In the genomic region with DNA sequence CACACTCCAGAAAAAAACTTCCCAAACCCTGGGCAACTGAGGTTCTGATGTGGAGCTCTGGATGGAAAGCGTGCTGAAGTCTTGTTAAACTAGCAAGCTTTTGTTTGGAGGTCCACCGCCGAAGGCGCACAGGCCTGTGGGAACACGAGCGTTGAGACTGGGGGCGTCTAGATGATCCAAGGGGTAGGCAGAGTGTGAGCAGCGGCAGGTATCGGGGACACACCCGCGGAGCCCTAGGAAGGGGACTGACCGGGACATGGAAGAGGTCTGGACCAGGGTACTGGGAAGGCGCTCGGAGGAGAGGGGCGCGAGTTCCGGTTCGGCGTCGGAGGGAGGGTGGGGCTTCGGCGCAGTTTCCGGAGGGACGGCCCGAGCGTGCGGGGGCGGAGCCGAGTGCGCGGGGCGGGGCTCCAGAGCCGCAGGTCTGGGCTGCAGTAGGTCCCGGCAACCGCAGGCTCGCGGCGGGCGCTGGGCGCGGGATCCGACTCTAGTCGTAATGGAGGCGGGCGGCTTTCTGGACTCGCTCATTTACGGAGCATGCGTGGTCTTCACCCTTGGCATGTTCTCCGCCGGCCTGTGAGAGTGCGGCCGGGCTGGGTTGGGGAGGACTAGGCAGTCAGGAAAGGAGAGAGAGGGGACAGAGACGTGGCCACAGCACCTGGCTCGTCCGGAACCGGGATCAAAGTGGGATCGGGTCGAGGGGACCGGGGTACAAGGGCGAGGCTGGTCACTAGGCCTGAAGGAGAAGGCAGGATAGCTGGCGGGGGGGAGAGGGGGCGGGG, we compare ENCODE assay signal across 8 cellular contexts. TPM values are rescaled to one million over a fixed set of nuclear protein-coding genes. Genes with fewer than 3 reads are reported as not detected.
DNase-seq lines count a peak whose midpoint lies in the region; ATAC-seq and TF ChIP-seq lines count a peak whose summit lies in the region.

A gene with protein sequence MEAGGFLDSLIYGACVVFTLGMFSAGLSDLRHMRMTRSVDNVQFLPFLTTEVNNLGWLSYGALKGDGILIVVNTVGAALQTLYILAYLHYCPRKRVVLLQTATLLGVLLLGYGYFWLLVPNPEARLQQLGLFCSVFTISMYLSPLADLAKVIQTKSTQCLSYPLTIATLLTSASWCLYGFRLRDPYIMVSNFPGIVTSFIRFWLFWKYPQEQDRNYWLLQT (plus strand): TSS at position 437 of the 782 bp plus-strand sequence. CDS start 60 bp downstream, at position 497.

- peak; percentile 66 for ATAC-seq in GM21723 (IDR thresholded peaks at IDR 0.05; ENCODE audit: unreplicated experiment)

- peak within 1 kb of the TSS; percentile 98 for H3K9ac ChIP-seq in muscle layer of colon (ENCODE audit: low read length)

- H3K4me3 ChIP-seq in muscle layer of colon (ENCODE audit: low read depth in 1 of 2, low read length in 2 of 2): peak within 1 kb of the TSS; percentile 34 to 86

- H3K27me3 ChIP-seq in muscle layer of colon (ENCODE audit: control insufficient read depth in 1 of 2, insufficient read depth in 2 of 2, low read length in 2 of 2): no peaks in the 10 kb centered on the region

- H3K9me3 ChIP-seq in muscle layer of colon (ENCODE audit: low read length): no peaks in the 10 kb centered on the region

- peak; percentile 95 for DNase-seq in DMS153 treated with DMSO at 0.1 percent for 48 hours (lab: John Stamatoyannopoulos, UW; ENCODE audit: unreplicated experiment)
- peak; percentile 79 for DNase-seq in KG1 (lab: John Stamatoyannopoulos, UW)
- DNase-seq in activated T-cell treated with anti-CD3 and anti-CD28 coated beads, Interleukin-2, amount 50 U/mL, for 1 hour: peak; percentile 92
- peak; percentile 94 to 97 for DNase-seq in erythroblast (lab: John Stamatoyannopoulos, UW)
- peak; percentile 83 to 85 for DNase-seq in stimulated activated CD8-positive, alpha-beta memory T cell treated with anti-CD3 and anti-CD28 coated beads, Interleukin-7, amount 100 ng/mL, for 1 hour (ENCODE audit: low read depth in 2 of 2)

- H3K4me1 ChIP-seq in muscle layer of colon (ENCODE audit: insufficient read depth, low read length): peaks cover 30% of the 10 kb centered on the region

- peaks cover 27% of the 10 kb centered on the region for H3K36me3 ChIP-seq in muscle layer of colon (ENCODE audit: insufficient read depth, low read length)

- TF ChIP-seq POLR2A in erythroblast (IDR thresholded peaks at IDR 0.05; ENCODE audit: low read length): peak; percentile 97

- peak within 1 kb of the TSS; percentile 64 for H3K27ac ChIP-seq in muscle layer of colon (ENCODE audit: low read depth, low read length)

TF ChIP-seq in PFSK-1, 5 proteins besides CTCF, POLR2A, EP300 and RAD21:
- TF ChIP-seq POLR2AphosphoS5 (IDR thresholded peaks at IDR 0.05; ENCODE audit: low read depth, low read length) (peak; percentile 97), TAF1 (IDR thresholded peaks at IDR 0.05; ENCODE audit: borderline replicate concordance, insufficient read depth, low read length) (peak; percentile 89), FOXP2 (optimal IDR thresholded peaks at IDR 0.05; ENCODE audit: borderline replicate concordance, extremely low read depth, extremely low read length, insufficient read depth) (no peak), SIN3A (IDR thresholded peaks at IDR 0.05; ENCODE audit: borderline replicate concordance, insufficient read depth, low read length) (no peak)
- TF ChIP-seq, protein P1, sequence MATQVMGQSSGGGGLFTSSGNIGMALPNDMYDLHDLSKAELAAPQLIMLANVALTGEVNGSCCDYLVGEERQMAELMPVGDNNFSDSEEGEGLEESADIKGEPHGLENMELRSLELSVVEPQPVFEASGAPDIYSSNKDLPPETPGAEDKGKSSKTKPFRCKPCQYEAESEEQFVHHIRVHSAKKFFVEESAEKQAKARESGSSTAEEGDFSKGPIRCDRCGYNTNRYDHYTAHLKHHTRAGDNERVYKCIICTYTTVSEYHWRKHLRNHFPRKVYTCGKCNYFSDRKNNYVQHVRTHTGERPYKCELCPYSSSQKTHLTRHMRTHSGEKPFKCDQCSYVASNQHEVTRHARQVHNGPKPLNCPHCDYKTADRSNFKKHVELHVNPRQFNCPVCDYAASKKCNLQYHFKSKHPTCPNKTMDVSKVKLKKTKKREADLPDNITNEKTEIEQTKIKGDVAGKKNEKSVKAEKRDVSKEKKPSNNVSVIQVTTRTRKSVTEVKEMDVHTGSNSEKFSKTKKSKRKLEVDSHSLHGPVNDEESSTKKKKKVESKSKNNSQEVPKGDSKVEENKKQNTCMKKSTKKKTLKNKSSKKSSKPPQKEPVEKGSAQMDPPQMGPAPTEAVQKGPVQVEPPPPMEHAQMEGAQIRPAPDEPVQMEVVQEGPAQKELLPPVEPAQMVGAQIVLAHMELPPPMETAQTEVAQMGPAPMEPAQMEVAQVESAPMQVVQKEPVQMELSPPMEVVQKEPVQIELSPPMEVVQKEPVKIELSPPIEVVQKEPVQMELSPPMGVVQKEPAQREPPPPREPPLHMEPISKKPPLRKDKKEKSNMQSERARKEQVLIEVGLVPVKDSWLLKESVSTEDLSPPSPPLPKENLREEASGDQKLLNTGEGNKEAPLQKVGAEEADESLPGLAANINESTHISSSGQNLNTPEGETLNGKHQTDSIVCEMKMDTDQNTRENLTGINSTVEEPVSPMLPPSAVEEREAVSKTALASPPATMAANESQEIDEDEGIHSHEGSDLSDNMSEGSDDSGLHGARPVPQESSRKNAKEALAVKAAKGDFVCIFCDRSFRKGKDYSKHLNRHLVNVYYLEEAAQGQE (IDR thresholded peaks at IDR 0.05; ENCODE audit: insufficient read depth in 1 of 2, low read depth in 2 of 2, low read length in 2 of 2): 0 out of 4 replicates have a peak, but pooled peaks of 1 of the 2 experiments have one; percentile 19

RNA-seq across cellular contexts. Expression of the gene that starts here (rescaled TPM):
- polyA plus RNA-seq in PFSK-1 (2012; ENCODE audit: insufficient read length, low read depth): 64.7 TPM

Comparison
In these comparisons a context has a peak if more than half of its experiments do, and no peak if none do; other contexts are left out.
1. Peak in every context shown above with its lines: DNase-seq, ATAC-seq, H3K4me3 ChIP-seq and H3K27ac ChIP-seq.